ENCODE assay signal across 9 cellular contexts in the genomic region with DNA sequence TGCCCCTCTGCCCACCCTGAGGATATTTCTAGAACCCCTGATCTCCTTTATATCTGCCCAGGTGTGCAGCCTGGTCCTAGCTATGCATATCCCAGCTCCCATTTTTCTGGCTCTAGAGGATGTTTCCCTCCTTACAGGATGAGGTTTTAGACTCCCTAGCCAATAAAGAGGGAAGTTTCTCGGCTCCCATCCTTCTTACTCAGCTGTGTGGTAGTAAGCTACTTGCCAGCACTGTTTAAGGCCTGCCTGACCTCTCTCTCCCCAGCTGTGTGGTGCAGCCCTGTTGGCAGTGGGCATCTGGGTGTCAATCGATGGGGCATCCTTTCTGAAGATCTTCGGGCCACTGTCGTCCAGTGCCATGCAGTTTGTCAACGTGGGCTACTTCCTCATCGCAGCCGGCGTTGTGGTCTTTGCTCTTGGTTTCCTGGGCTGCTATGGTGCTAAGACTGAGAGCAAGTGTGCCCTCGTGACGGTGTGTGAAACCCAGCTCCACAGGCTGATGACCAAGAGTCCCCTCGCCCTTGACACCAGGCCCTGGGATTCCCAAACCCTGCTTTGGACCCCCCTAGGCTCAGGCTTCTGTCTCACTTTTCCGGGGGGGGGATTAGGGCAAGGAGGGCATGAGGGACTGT. TPM values are rescaled to one million over a fixed set of nuclear protein-coding genes. Genes with fewer than 3 reads are reported as not detected.
DNase-seq lines count a peak whose midpoint lies in the region; ATAC-seq, FAIRE-seq and TF ChIP-seq lines count a peak whose summit lies in the region.
"Had no signal": no experiment of that assay in that cellular context is flagged by ENCODE, and none has a peak within 500 bp of the region (broad histone marks: within the 10 kb centered on the region; RNA-seq: fewer than 3 reads in every experiment).

No MANE protein-coding gene starts in this region.

- H3K4me1 ChIP-seq in endothelial cell of umbilical vein (ENCODE audit: control insufficient read depth, extremely low read depth, insufficient read depth, low read length) (peaks cover 27% of the 10 kb centered on the region), skeletal muscle satellite cell (ENCODE audit: control insufficient read depth, insufficient read depth, low read length) (peaks cover 46% of the 10 kb centered on the region)

- CTCF ChIA-PET in endothelial cell of umbilical vein (lab: Charles Lee), result interaction anchor here (1.0 to 7.0 kb wide), 9 partner anchors 16 to 671 kb away, joined by 3 to 134 read pairs (median 4); partner anchors contain the start of gene LURAP1

- H3K9me3 ChIP-seq in endothelial cell of umbilical vein (replicated peaks; ENCODE audit: control insufficient read depth, insufficient read depth, low read length) (no peaks in the 10 kb centered on the region), skeletal muscle satellite cell (replicated peaks; ENCODE audit: low read length) (no peaks in the 10 kb centered on the region)

- H3K27me3 ChIP-seq in endothelial cell of umbilical vein (ENCODE audit: control insufficient read depth in 2 of 2, insufficient read depth in 2 of 2, low read length in 2 of 2), result no peaks in the 10 kb centered on the region
- H3K27me3 ChIP-seq in skeletal muscle satellite cell (ENCODE audit: control insufficient read depth, insufficient read depth, low read length), result no peaks in the 10 kb centered on the region

- H3K4me2 ChIP-seq in endothelial cell of umbilical vein (ENCODE audit: insufficient read depth, low read length), result no peak overlapping the region
- H3K4me2 ChIP-seq in skeletal muscle satellite cell (ENCODE audit: low read length), result peak overlapping the region; percentile 54

- no peak overlapping the region for H3K4me3 ChIP-seq in GM12865 (ENCODE audit: low read depth, low read length)
- peak overlapping the region; percentile 20; the same call in 1 of the 2 replicates for H3K4me3 ChIP-seq in LNCaP clone FGC (ENCODE audit: low read depth, low read length)
- no peak overlapping the region for H3K4me3 ChIP-seq in endothelial cell of umbilical vein (replicated peaks in 1 of 3; ENCODE audit: insufficient read depth in 1 of 3, low read depth in 1 of 3, low read length in 3 of 3)
- no peak overlapping the region for H3K4me3 ChIP-seq in skeletal muscle satellite cell (ENCODE audit: low read length)

- no peaks in the 10 kb centered on the region for H3K79me2 ChIP-seq in endothelial cell of umbilical vein (ENCODE audit: control insufficient read depth, insufficient read depth, low read length)

- ATAC-seq in omental fat pad (ENCODE audit: low FRiP score) (no peak), HG03521 (IDR thresholded peaks at IDR 0.05; ENCODE audit: unreplicated experiment) (no peak)

- H4K20me1 ChIP-seq in endothelial cell of umbilical vein (replicated peaks; ENCODE audit: control insufficient read depth, extremely low read depth, insufficient read depth, low read length), result no peaks in the 10 kb centered on the region

- H3K36me3 ChIP-seq in endothelial cell of umbilical vein (ENCODE audit: control insufficient read depth in 2 of 2, extremely low read depth in 1 of 2, insufficient read depth in 2 of 2, low read length in 2 of 2) (no peaks in the 10 kb centered on the region), skeletal muscle satellite cell (ENCODE audit: insufficient read depth, low read length) (peaks cover 24% of the 10 kb centered on the region)

- intact Hi-C loops in endothelial cell of umbilical vein (cut with micrococcal nuclease), result loop anchor here (1.0 to 5.0 kb wide), 3 partner anchors 14 to 158 kb away; partner anchors contain the start of genes NSUN4 and POMGNT1

- FAIRE-seq in endothelial cell of umbilical vein (lab: Jason Lieb, UNC), result no peak

- H3K27ac ChIP-seq in endothelial cell of umbilical vein (ENCODE audit: insufficient read depth, low read depth, low read length), result peak overlapping the region; percentile 75

- H3K9me1 ChIP-seq in endothelial cell of umbilical vein (replicated peaks; ENCODE audit: control insufficient read depth, extremely low read depth, insufficient read depth, low read length), result no peaks in the 10 kb centered on the region

- TF ChIP-seq CTCF in GM12865 (IDR thresholded peaks at IDR 0.05; ENCODE audit: insufficient read depth, low read depth, low read length, missing control alignments) (no peak), LNCaP clone FGC (IDR thresholded peaks at IDR 0.05; ENCODE audit: control insufficient read depth, extremely low read depth, insufficient read depth) (no peak), endothelial cell of umbilical vein (IDR thresholded peaks at IDR 0.05; ENCODE audit: extremely low read depth in 1 of 2, insufficient read depth in 1 of 2, low read depth in 1 of 2, low read length in 2 of 2) (no peak), omental fat pad (IDR thresholded peaks at IDR 0.05) (no peak)

- H3K9ac ChIP-seq in endothelial cell of umbilical vein (replicated peaks; ENCODE audit: extremely low read depth, insufficient read depth, low read length) (no peak overlapping the region), skeletal muscle satellite cell (ENCODE audit: low read depth, low read length) (peak overlapping the region; percentile 67)

- dilution Hi-C loops in endothelial cell of umbilical vein (cut with MboI; ENCODE audit: extremely low pct_ligation_motif_present, low sequenced_read_pairs), result loop anchor here (25.0 kb wide), 1 partner anchor 147 kb away; no protein-coding TSS in a partner anchor

- no TSS peak for BruUV-seq in endothelial cell of umbilical vein (replicated peaks; lab: Mats Ljungman, UMichigan)

- POLR2A ChIA-PET in endothelial cell of umbilical vein (lab: Charles Lee), result no interaction called here

- no peak overlapping the region for H2AFZ ChIP-seq in endothelial cell of umbilical vein (ENCODE audit: low read depth, low read length)

- DNase-seq in GM12865 (ENCODE audit: low read depth) (peak; percentile 70), LNCaP clone FGC (ENCODE audit: low read depth) (no peak), endothelial cell of umbilical vein (ENCODE audit: low read depth, low spot score) (no peak), NCI-H2107 (lab: John Stamatoyannopoulos, UW) (no peak), NCI-H2171 treated with DMSO at 0.1 percent for 48 hours (lab: John Stamatoyannopoulos, UW) (no peak), omental fat pad (ENCODE audit: low spot score) (no peak)
- DNase-seq: NK-92 treated with Interleukin-12 subunit alpha and Interleukin-12 subunit beta, amount 100 ng/mL, for 24 hours had no signal

- TF ChIP-seq POLR2A in endothelial cell of umbilical vein (IDR thresholded peaks at IDR 0.05; ENCODE audit: low read depth, low read length), result no peak

RNA-seq across cellular contexts. Expression of gene P3R3URF, which starts 7.8 kb away (rescaled TPM):
- not detected in 2 replicates for total RNA-seq in endothelial cell of umbilical vein
- polyA plus RNA-seq in endothelial cell of umbilical vein, result not detected in 2 replicates
- polyA plus RNA-seq in endothelial cell of umbilical vein (2011; cell fraction: cytosol; rRNA removed), result not detected in 2 replicates
- polyA plus RNA-seq in endothelial cell of umbilical vein (2011; cell fraction: nucleus; rRNA removed), result not detected in 2 replicates
- polyA plus RNA-seq in endothelial cell of umbilical vein (2012), result not detected in 2 replicates
- polyA minus RNA-seq in endothelial cell of umbilical vein, result not detected in 2 replicates
- polyA minus RNA-seq in endothelial cell of umbilical vein (2011; cell fraction: cytosol; rRNA and poly(A)+ RNA removed), result not detected
- polyA minus RNA-seq in endothelial cell of umbilical vein (2011; cell fraction: nucleus; rRNA and poly(A)+ RNA removed), result not detected in 2 replicates
- not detected in 2 replicates for total RNA-seq in skeletal muscle satellite cell (2012; rRNA removed)
- total RNA-seq in omental fat pad, result not detected

RNA-seq across cellular contexts. Expression of gene TSPAN1, which starts 9.2 kb away (rescaled TPM):
- total RNA-seq in endothelial cell of umbilical vein (0.37 and 0.88 TPM in 2 replicates), omental fat pad (1 to 10 TPM in 2 of 4 donors, under 1 TPM in 1, not detected in 1; 0.84 to 1.2 (median 1.2) TPM)
- 0.65 and 0.91 TPM in 2 replicates for polyA plus RNA-seq in endothelial cell of umbilical vein
- polyA plus RNA-seq in endothelial cell of umbilical vein (2011; cell fraction: cytosol; rRNA removed), result 0.41 and 0.42 TPM in 2 replicates
- 0.70 and 0.71 TPM in 2 replicates for polyA plus RNA-seq in endothelial cell of umbilical vein (2011; cell fraction: nucleus; rRNA removed)
- 0.16 and 0.27 TPM in 2 replicates for polyA plus RNA-seq in endothelial cell of umbilical vein (2012)
- 0.42 and 1.1 TPM in 2 replicates for polyA minus RNA-seq in endothelial cell of umbilical vein
- 15.4 TPM for polyA minus RNA-seq in endothelial cell of umbilical vein (2011; cell fraction: cytosol; rRNA and poly(A)+ RNA removed)
- not detected in 2 replicates for polyA minus RNA-seq in endothelial cell of umbilical vein (2011; cell fraction: nucleus; rRNA and poly(A)+ RNA removed)
- 0.51 TPM in 1 of 2 replicates, not detected in the other for total RNA-seq in skeletal muscle satellite cell (2012; rRNA removed)

RNA-seq across cellular contexts. Expression of gene POMGNT1, which starts 14.2 kb away (rescaled TPM):
- total RNA-seq in endothelial cell of umbilical vein (64.4 and 66.9 TPM in 2 replicates), omental fat pad (10 to 100 TPM; 27.4 to 46.5 (median 38.3) TPM)
- polyA plus RNA-seq in endothelial cell of umbilical vein, result 64.3 and 67.5 TPM in 2 replicates
- polyA plus RNA-seq in endothelial cell of umbilical vein (2011; cell fraction: cytosol; rRNA removed), result 64.2 and 65.8 TPM in 2 replicates
- 113 and 115 TPM in 2 replicates for polyA plus RNA-seq in endothelial cell of umbilical vein (2011; cell fraction: nucleus; rRNA removed)
- polyA plus RNA-seq in endothelial cell of umbilical vein (2012), result 47.9 and 51.3 TPM in 2 replicates
- 56.7 and 58.7 TPM in 2 replicates for polyA minus RNA-seq in endothelial cell of umbilical vein
- 21.9 TPM for polyA minus RNA-seq in endothelial cell of umbilical vein (2011; cell fraction: cytosol; rRNA and poly(A)+ RNA removed)
- 23.6 and 24.4 TPM in 2 replicates for polyA minus RNA-seq in endothelial cell of umbilical vein (2011; cell fraction: nucleus; rRNA and poly(A)+ RNA removed)
- 53.5 and 55.3 TPM in 2 replicates for total RNA-seq in skeletal muscle satellite cell (2012; rRNA removed)

RNA-seq across cellular contexts. Expression of gene LURAP1, which starts 19.1 kb away (rescaled TPM):
- total RNA-seq in endothelial cell of umbilical vein (2.4 and 3.4 TPM in 2 replicates), omental fat pad (10 to 100 TPM in 1 of 4 donors, 1 to 10 TPM in 2, under 1 TPM in 1; 0.96 to 10.6 (median 3.3) TPM)
- polyA plus RNA-seq in endothelial cell of umbilical vein, result 2.3 and 2.5 TPM in 2 replicates
- 1.4 and 1.9 TPM in 2 replicates for polyA plus RNA-seq in endothelial cell of umbilical vein (2011; cell fraction: cytosol; rRNA removed)
- 2.7 and 2.8 TPM in 2 replicates for polyA plus RNA-seq in endothelial cell of umbilical vein (2011; cell fraction: nucleus; rRNA removed)
- 1.4 and 1.5 TPM in 2 replicates for polyA plus RNA-seq in endothelial cell of umbilical vein (2012)
- 1.6 and 2.5 TPM in 2 replicates for polyA minus RNA-seq in endothelial cell of umbilical vein
- not detected for polyA minus RNA-seq in endothelial cell of umbilical vein (2011; cell fraction: cytosol; rRNA and poly(A)+ RNA removed)
- polyA minus RNA-seq in endothelial cell of umbilical vein (2011; cell fraction: nucleus; rRNA and poly(A)+ RNA removed), result 1.0 and 1.5 TPM in 2 replicates
- 3.7 and 4.1 TPM in 2 replicates for total RNA-seq in skeletal muscle satellite cell (2012; rRNA removed)

RNA-seq across cellular contexts. Expression of gene PIK3R3, which starts 51.6 kb away (rescaled TPM):
- total RNA-seq in endothelial cell of umbilical vein, result 14.3 and 14.6 TPM in 2 replicates
- polyA plus RNA-seq in endothelial cell of umbilical vein, result 6.1 and 7.5 TPM in 2 replicates
- 6.5 and 6.8 TPM in 2 replicates for polyA plus RNA-seq in endothelial cell of umbilical vein (2011; cell fraction: cytosol; rRNA removed)
- 9.9 and 10.5 TPM in 2 replicates for polyA plus RNA-seq in endothelial cell of umbilical vein (2011; cell fraction: nucleus; rRNA removed)
- 4.4 and 12.0 TPM in 2 replicates for polyA plus RNA-seq in endothelial cell of umbilical vein (2012)
- polyA minus RNA-seq in endothelial cell of umbilical vein, result 19.7 and 19.8 TPM in 2 replicates
- polyA minus RNA-seq in endothelial cell of umbilical vein (2011; cell fraction: cytosol; rRNA and poly(A)+ RNA removed), result 17.0 TPM
- 12.5 TPM in 2 replicates for polyA minus RNA-seq in endothelial cell of umbilical vein (2011; cell fraction: nucleus; rRNA and poly(A)+ RNA removed)
- total RNA-seq in skeletal muscle satellite cell (2012; rRNA removed), result 2.3 and 2.4 TPM in 2 replicates
- 100 to 1,000 TPM in 1 of 4 donors, 10 to 100 TPM in 3; 21.9 to 123 (median 39.2) TPM for total RNA-seq in omental fat pad
